Comparison of ENCODE assay signal across 23 cellular contexts in the genomic region with DNA sequence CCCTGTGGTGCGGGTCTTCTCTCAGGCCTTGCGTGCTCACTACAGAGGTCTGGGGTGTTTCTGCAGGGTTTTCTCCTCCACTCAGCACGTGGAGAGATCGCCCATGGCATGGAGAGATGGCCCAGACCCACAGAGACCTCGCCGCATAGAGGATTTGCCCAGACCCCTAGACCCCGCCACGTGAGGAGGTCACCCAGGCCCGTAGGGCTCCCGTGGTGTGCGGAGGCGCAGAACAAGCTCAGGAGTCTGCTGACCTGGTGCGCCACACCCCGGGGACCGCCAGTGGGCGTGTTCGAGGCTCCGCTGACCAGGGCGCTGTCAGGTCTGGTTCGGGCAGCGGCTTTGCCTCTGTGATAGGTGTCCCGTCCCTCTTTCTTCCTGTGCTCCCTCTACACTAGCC.
A peak's percentile ranks its signal among the peaks of the same experiment; 100 is the strongest.
DNase-seq lines count a peak whose midpoint lies in the region; ATAC-seq, FAIRE-seq and TF ChIP-seq lines count a peak whose summit lies in the region.
"Had no signal": no experiment of that assay in that cellular context is flagged by ENCODE, and none has a peak within 500 bp of the region (broad histone marks: within the 10 kb centered on the region; RNA-seq: fewer than 3 reads in every experiment).

No MANE protein-coding gene starts in this region.

- in situ Hi-C loops in G401 (cut with HindIII; ENCODE audit: low sequenced_read_pairs), result no loop called here

- H3K18ac ChIP-seq in H1 (ENCODE audit: extremely low read depth, low read length), result no peak overlapping the region

- H2BK12ac ChIP-seq in H1 (ENCODE audit: low read depth, low read length), result no peak overlapping the region

- no peak overlapping the region for H3K4me3 Mint-ChIP-seq in stimulated activated effector memory CD8-positive, alpha-beta T cell treated with anti-CD3 and anti-CD28 coated beads, Interleukin-12 subunit alpha, Interleukin-12 subunit beta, amount 100 ng/mL, for 72 hours
- H3K4me3 Mint-ChIP-seq in natural killer cell, result no peak overlapping the region
- H3K4me3 Mint-ChIP-seq in Caco-2 (ENCODE audit: unreplicated experiment), result no peak overlapping the region
- H3K4me3 Mint-ChIP-seq: CD4-positive, alpha-beta T cell; IgD-negative memory B cell had no signal

- no peak overlapping the region for H2BK20ac ChIP-seq in H1 (ENCODE audit: low read length)

- CTCF ChIA-PET in H1 (lab: Charles Lee; ENCODE audit: partially characterized antibody), result interaction anchor here (1.2 to 5.4 kb wide), 3 partner anchors 8 to 16 kb away, joined by 3 to 51 read pairs (median 33); no protein-coding TSS in a partner anchor
- CTCF ChIA-PET in Caco-2 (lab: Charles Lee), result interaction anchor here (0.7 kb wide), 1 partner anchor 43 kb away, joined by 6 read pairs; no protein-coding TSS in a partner anchor

- H3K9me3 ChIP-seq in left ventricle myocardium inferior (replicated peaks) (no peaks in the 10 kb centered on the region), H1 (ENCODE audit: insufficient read depth in 2 of 2, low read depth in 1 of 2, low read length in 1 of 2) (no peaks in the 10 kb centered on the region), Caco-2 (no peaks in the 10 kb centered on the region)
- H3K9me3 ChIP-seq: BE2C, SJSA1 had no signal

- H3K4me1 ChIP-seq in left ventricle myocardium inferior (peaks cover 67% of the 10 kb centered on the region), H1 (replicated peaks in 1 of 4; ENCODE audit: control insufficient read depth in 3 of 4, insufficient read depth in 4 of 4, low read length in 3 of 4) (no peaks in the 10 kb centered on the region), Caco-2 (no peaks in the 10 kb centered on the region)
- H3K4me1 ChIP-seq: SJSA1 had no signal

- peaks cover 36% of the 10 kb centered on the region for H3K36me3 Mint-ChIP-seq in stimulated activated effector memory CD8-positive, alpha-beta T cell treated with anti-CD3 and anti-CD28 coated beads, Interleukin-12 subunit alpha, Interleukin-12 subunit beta, amount 100 ng/mL, for 72 hours
- no peaks in the 10 kb centered on the region for H3K36me3 Mint-ChIP-seq in natural killer cell
- H3K36me3 Mint-ChIP-seq in Caco-2 (ENCODE audit: insufficient read depth, unreplicated experiment), result peaks cover 11% of the 10 kb centered on the region

- intact Hi-C loops in left ventricle myocardium inferior (cut with micrococcal nuclease), result no loop called here
- intact Hi-C loops in Right ventricle myocardium superior (cut with DNase I), result no loop called here
- intact Hi-C loops in natural killer cell (cut with micrococcal nuclease), result no loop called here
- intact Hi-C loops in Caco-2 (cut with micrococcal nuclease; ENCODE audit: unreplicated experiment), result no loop called here

- no peak overlapping the region for H2AK5ac ChIP-seq in H1 (ENCODE audit: low read depth, low read length)

- no peak overlapping the region for H4K8ac ChIP-seq in H1 (ENCODE audit: extremely low read depth, insufficient read depth, low read length)

- H3K36me3 ChIP-seq in left ventricle myocardium inferior, result peaks cover 43% of the 10 kb centered on the region
- peaks cover 4% of the 10 kb centered on the region for H3K36me3 ChIP-seq in H7 (replicated peaks; ENCODE audit: control insufficient read depth, insufficient read depth, low read length)
- peaks cover 0 to 7% (median 2%) of the 10 kb centered on the region in 4 experiments; a peak in 2 of 8 replicates for H3K36me3 ChIP-seq in H1 (ENCODE audit: control insufficient read depth in 2 of 4, insufficient read depth in 4 of 4, low read length in 3 of 4)
- H3K36me3 ChIP-seq in Caco-2 (ENCODE audit: control insufficient read depth, insufficient read depth, low read length), result no peaks in the 10 kb centered on the region

- no peak overlapping the region for H3K4ac ChIP-seq in H1 (replicated peaks; ENCODE audit: insufficient read length, low read depth, low read length)

- H3K4me2 ChIP-seq in H1 (ENCODE audit: insufficient read depth in 1 of 2, low read depth in 2 of 2, low read length in 2 of 2), result no peak overlapping the region

- no peak overlapping the region for H3K14ac ChIP-seq in H1 (ENCODE audit: insufficient read length)

- BruUV-seq in Caco-2 (replicated peaks; lab: Mats Ljungman, UMichigan), result no TSS peak

- TF ChIP-seq CTCF in left ventricle myocardium inferior (IDR thresholded peaks at IDR 0.05; ENCODE audit: borderline replicate concordance) (no peak), H1 (IDR thresholded peaks at IDR 0.05; ENCODE audit: control extremely low read depth in 1 of 3, insufficient read depth in 1 of 3, low read depth in 1 of 3, low read length in 3 of 3) (peak in 2 of 3 experiments; percentile 2 to 13; a peak in 2 of 4 replicates), natural killer cell (IDR thresholded peaks at IDR 0.05) (no peak), Caco-2 (IDR thresholded peaks at IDR 0.05; ENCODE audit: insufficient read depth in 1 of 2, low read depth in 1 of 2, low read length in 1 of 2, severe bottlenecking in 1 of 2, unreplicated experiment in 1 of 2) (no peak)

- H3K4me3 ChIP-seq in left ventricle myocardium inferior (no peak overlapping the region), H7 (ENCODE audit: insufficient read depth, low read depth, low read length) (no peak overlapping the region), H1 (ENCODE audit: extremely low read depth in 1 of 4, insufficient read depth in 2 of 4, low read depth in 3 of 4, low read length in 4 of 4) (no peak overlapping the region; a peak in 1 of 8 replicates), Caco-2 (ENCODE audit: low read depth, low read length) (no peak overlapping the region)
- H3K4me3 ChIP-seq: SJSA1 had no signal

- H2BK120ac ChIP-seq in H1 (replicated peaks; ENCODE audit: low read depth, low read length), result no peak overlapping the region

- H3K9me3 Mint-ChIP-seq in stimulated activated effector memory CD8-positive, alpha-beta T cell treated with anti-CD3 and anti-CD28 coated beads, Interleukin-12 subunit alpha, Interleukin-12 subunit beta, amount 100 ng/mL, for 72 hours, result no peaks in the 10 kb centered on the region
- H3K9me3 Mint-ChIP-seq in natural killer cell (no peaks in the 10 kb centered on the region), Caco-2 (ENCODE audit: unreplicated experiment) (no peaks in the 10 kb centered on the region)
- H3K9me3 Mint-ChIP-seq: CD4-positive, alpha-beta T cell; IgD-negative memory B cell had no signal

- FAIRE-seq in H1 (lab: Jason Lieb, UNC), result no peak
- FAIRE-seq: GM12891 had no signal

- H3K9ac ChIP-seq in H1 (replicated peaks in 1 of 4; ENCODE audit: extremely low read depth in 1 of 4, low read depth in 3 of 4, low read length in 3 of 4), result no peak overlapping the region

- H3K4me1 Mint-ChIP-seq in stimulated activated effector memory CD8-positive, alpha-beta T cell treated with anti-CD3 and anti-CD28 coated beads, Interleukin-12 subunit alpha, Interleukin-12 subunit beta, amount 100 ng/mL, for 72 hours, result no peaks in the 10 kb centered on the region
- H3K4me1 Mint-ChIP-seq in natural killer cell (peaks cover 0 to 10% of the 10 kb centered on the region in 2 donors), Caco-2 (ENCODE audit: low read depth, unreplicated experiment) (no peaks in the 10 kb centered on the region)

- H2AFZ ChIP-seq in H1 (ENCODE audit: low read length), result no peak overlapping the region

- DNase-seq in left ventricle myocardium inferior (no peak), Right ventricle myocardium superior (no peak), H7 (peak; percentile 52), H1 (ENCODE audit: low read depth in 1 of 2, low spot score in 2 of 2) (no peak), natural killer cell (no peak), Caco-2 (no peak), G401 (ENCODE audit: low spot score) (no peak)
- DNase-seq in stimulated activated effector memory CD8-positive, alpha-beta T cell treated with anti-CD3 and anti-CD28 coated beads, Interleukin-12 subunit alpha, Interleukin-12 subunit beta, amount 100 ng/mL, for 72 hours (ENCODE audit: low spot score in 2 of 2), result no peak
- DNase-seq: BE2C; CD4-positive, alpha-beta T cell; DMS 273 treated with DMSO at 0.1 percent for 48 hours; DND-41; HCEC 1CT; NCI-H1105; NCI-H2029 treated with DMSO at 0.1 percent for 48 hours; NCI-H226; NCI-H510A treated with DMSO at 0.1 percent for 48 hours; NCI-H748 treated with DMSO at 0.1 percent for 48 hours; NK-92 treated with Interleukin-12 subunit alpha and Interleukin-12 subunit beta, amount 100 ng/mL, for 24 hours had no signal

- H3K27ac Mint-ChIP-seq in stimulated activated effector memory CD8-positive, alpha-beta T cell treated with anti-CD3 and anti-CD28 coated beads, Interleukin-12 subunit alpha, Interleukin-12 subunit beta, amount 100 ng/mL, for 72 hours, result peak overlapping the region; percentile 32
- H3K27ac Mint-ChIP-seq in natural killer cell (no peak overlapping the region), Caco-2 (ENCODE audit: unreplicated experiment) (no peak overlapping the region)

- H3K27me3 Mint-ChIP-seq in natural killer cell (ENCODE audit: low read depth in 2 of 2) (no peaks in the 10 kb centered on the region), Caco-2 (ENCODE audit: insufficient read depth, unreplicated experiment) (no peaks in the 10 kb centered on the region)
- H3K27me3 Mint-ChIP-seq: CD4-positive, alpha-beta T cell; IgD-negative memory B cell had no signal

- no peak overlapping the region for H4K91ac ChIP-seq in H1 (replicated peaks; ENCODE audit: insufficient read length, low read length)

- no peak overlapping the region for H3K23ac ChIP-seq in H1 (ENCODE audit: insufficient read length)

- POLR2A ChIA-PET in H1 (lab: Charles Lee; ENCODE audit: partially characterized antibody), result interaction anchor here (0.9 to 1.4 kb wide), 2 partner anchors 8 to 126 kb away, joined by 3 read pairs; no protein-coding TSS in a partner anchor
- POLR2A ChIA-PET in Caco-2 (lab: Charles Lee), result interaction anchor here (1.0 kb wide), 1 partner anchor 11 kb away, joined by 3 read pairs; no protein-coding TSS in a partner anchor

- 90% methylated on average over 22 of the region's 22 CpGs; no CpG with 5 or more reads in 1 of the 2 experiments for WGBS in H1 (ENCODE audit: extremely low coverage in 1 of 2, insufficient coverage in 1 of 2, insufficient read length in 1 of 2, insufficient replicate concordance in 2 of 2, low coverage in 1 of 2, low lambda C conversion rate in 2 of 2, missing lambda C conversion rate in 1 of 2), 2 experiments

- TF ChIP-seq POLR2A in H1 (IDR thresholded peaks at IDR 0.05; ENCODE audit: control extremely low read depth in 1 of 2, low read depth in 2 of 2, low read length in 2 of 2), result no peak

- no peak overlapping the region for H2BK5ac ChIP-seq in H1 (ENCODE audit: low read depth, low read length)

- no peak for TF ChIP-seq RAD21 in H1 (IDR thresholded peaks at IDR 0.05 in 1 of 2, conservative IDR thresholded peaks at IDR 0.05 in 1 of 2; ENCODE audit: low read depth in 2 of 2, low read length in 2 of 2)

- H3K27ac ChIP-seq in left ventricle myocardium inferior (replicated peaks) (peak overlapping the region; percentile 75), H1 (ENCODE audit: low read depth, low read length) (no peak overlapping the region)
- H3K27ac ChIP-seq: SJSA1 had no signal

- peaks cover 0 to 7% of the 10 kb centered on the region in 2 experiments for H4K20me1 ChIP-seq in H1 (replicated peaks in 1 of 2; ENCODE audit: control insufficient read depth in 1 of 2, insufficient read depth in 2 of 2, low read length in 2 of 2)

- TF ChIP-seq EP300 in H1 (IDR thresholded peaks at IDR 0.05; ENCODE audit: borderline replicate concordance in 1 of 2, low read depth in 2 of 2, low read length in 2 of 2), result no peak

- H3K23me2 ChIP-seq in H1 (ENCODE audit: low read depth, low read length), result no peaks in the 10 kb centered on the region

- H3K27me3 ChIP-seq in left ventricle myocardium inferior (ENCODE audit: low read depth), result no peaks in the 10 kb centered on the region
- no peaks in the 10 kb centered on the region for H3K27me3 ChIP-seq in H7 (ENCODE audit: control insufficient read depth, insufficient read depth, low read length)
- no peaks in the 10 kb centered on the region for H3K27me3 ChIP-seq in H1 (replicated peaks in 1 of 4; ENCODE audit: control insufficient read depth in 3 of 4, extremely low read depth in 1 of 4, insufficient read depth in 3 of 4, low read length in 3 of 4)
- no peaks in the 10 kb centered on the region for H3K27me3 ChIP-seq in Caco-2 (replicated peaks; ENCODE audit: control insufficient read depth, insufficient read depth, low read length)
- H3K27me3 ChIP-seq: BE2C, SJSA1 had no signal

- H3K79me1 ChIP-seq in H1 (ENCODE audit: low read depth, low read length), result no peaks in the 10 kb centered on the region; the same call in 1 of the 2 replicates

- H4K5ac ChIP-seq in H1 (ENCODE audit: insufficient read length, low read depth, low read length), result no peak overlapping the region

- H3K56ac ChIP-seq in H1 (replicated peaks; ENCODE audit: insufficient read length, low read depth, low read length), result no peak overlapping the region

- H2BK15ac ChIP-seq in H1 (ENCODE audit: low read length), result no peak overlapping the region

- ATAC-seq in Right ventricle myocardium superior (ENCODE audit: poor library complexity), result no peak
- ATAC-seq in stimulated activated effector memory CD8-positive, alpha-beta T cell treated with anti-CD3 and anti-CD28 coated beads, Interleukin-12 subunit alpha, Interleukin-12 subunit beta, amount 100 ng/mL, for 72 hours, result no peak
- no peak for ATAC-seq in natural killer cell
- ATAC-seq: Panc1 had no signal

- no peaks in the 10 kb centered on the region for H3K79me2 ChIP-seq in H1 (ENCODE audit: control insufficient read depth in 1 of 2, insufficient read depth in 2 of 2, low read length in 2 of 2)

Comparison
In these comparisons a context has a peak if more than half of its experiments do, and no peak if none do; other contexts are left out.
1. CTCF ChIP-seq: peak in H1 (2 of 3); none in left ventricle myocardium inferior (single experiment), natural killer cell (single experiment) and Caco-2 (0 of 2).